ENCODE assay signal across 19 cellular contexts in genomic region chr7:74223711-74224510, GRCh38. TPM values are rescaled to one million over a fixed set of nuclear protein-coding genes. Genes with fewer than 3 reads are reported as not detected.
DNase-seq lines count a peak whose midpoint lies in the region; ATAC-seq and TF ChIP-seq lines count a peak whose summit lies in the region.
"Had no signal": no experiment of that assay in that cellular context is flagged by ENCODE, and none has a peak within 500 bp of the region (broad histone marks: within the 10 kb centered on the region; RNA-seq: fewer than 3 reads in every experiment).

No MANE protein-coding gene starts in this region.

- peaks cover 62% of the 10 kb centered on the region for H3K36me3 Mint-ChIP-seq in stimulated activated memory B cell treated with anti-CD40 and anti-IgM and Interleukin-4, amounts not matched to agents 10 μg/mL and 1 μg/mL and 100 μg/mL, for 72 hours

- H3K4me1 Mint-ChIP-seq in stimulated activated memory B cell treated with anti-CD40 and anti-IgM and Interleukin-4, amounts not matched to agents 10 μg/mL and 1 μg/mL and 100 μg/mL, for 72 hours, result peaks cover 52% of the 10 kb centered on the region

- peak overlapping the region in 1 of 2 donors; percentile 24 for H3K9ac ChIP-seq in colonic mucosa (ENCODE audit: low read depth in 2 of 2, low read length in 2 of 2)

- H3K36me3 ChIP-seq in colonic mucosa, result no peaks in the 10 kb centered on the region

- H3K4me3 ChIP-seq in colonic mucosa, result no peak overlapping the region
- H3K4me3 ChIP-seq: sigmoid colon had no signal

- ATAC-seq in stimulated activated memory B cell treated with anti-CD40 and anti-IgM and Interleukin-4, amounts not matched to agents 10 μg/mL and 1 μg/mL and 100 μg/mL, for 72 hours, result peak; percentile 31
- ATAC-seq in GM18517 (IDR thresholded peaks at IDR 0.05; ENCODE audit: unreplicated experiment) (no peak), GM18520 (IDR thresholded peaks at IDR 0.05; ENCODE audit: unreplicated experiment) (no peak)
- ATAC-seq: Right ventricle myocardium inferior had no signal

- no peaks in the 10 kb centered on the region for H3K27me3 ChIP-seq in colonic mucosa
- H3K27me3 ChIP-seq: sigmoid colon had no signal

- intact Hi-C loops in colonic mucosa (cut with DNase I), result no loop called here

- DNase-seq in SHP77 (lab: John Stamatoyannopoulos, UW) (peak; percentile 30 to 46), SHP77 treated with DMSO at 0.1 percent for 48 hours (lab: John Stamatoyannopoulos, UW) (no peak), NCI-H2196 (lab: John Stamatoyannopoulos, UW; ENCODE audit: unreplicated experiment) (peak; percentile 69), colonic mucosa (peak; percentile 56), HPDE6-E6E7 (ENCODE audit: extremely low spot score) (no peak)
- DNase-seq: activated CD4-positive, alpha-beta T cell treated with anti-CD3 and anti-CD28 coated beads, Interleukin-2, amount 10 ng/mL, durations not matched to agents 7 days and 5 days; activated T-cell treated with anti-CD3 and anti-CD28 coated beads, Interleukin-2, amount 50 U/mL, for 72 hours; central memory CD4-positive, alpha-beta T cell; HFFc6; NCI-H187 treated with DMSO at 0.1 percent for 48 hours; NCI-H82; nucleus accumbens; sigmoid colon; stimulated activated CD4-positive, alpha-beta T cell treated with anti-CD3 and anti-CD28 coated beads, Interleukin-4, amount 100 ng/mL, for 24 hours had no signal

- TF ChIP-seq CTCF in colonic mucosa (IDR thresholded peaks at IDR 0.05), result no peak

- H3K27me3 Mint-ChIP-seq in stimulated activated memory B cell treated with anti-CD40 and anti-IgM and Interleukin-4, amounts not matched to agents 10 μg/mL and 1 μg/mL and 100 μg/mL, for 72 hours, result no peaks in the 10 kb centered on the region
- H3K27me3 Mint-ChIP-seq: activated CD4-positive, alpha-beta T cell treated with anti-CD3 and anti-CD28 coated beads, Interleukin-2, amount 10 ng/mL, durations not matched to agents 7 days and 5 days; type B pancreatic cell had no signal

- H3K4me3 Mint-ChIP-seq in stimulated activated memory B cell treated with anti-CD40 and anti-IgM and Interleukin-4, amounts not matched to agents 10 μg/mL and 1 μg/mL and 100 μg/mL, for 72 hours, result no peak overlapping the region
- H3K4me3 Mint-ChIP-seq: activated CD4-positive, alpha-beta T cell treated with anti-CD3 and anti-CD28 coated beads, Interleukin-2, amount 10 ng/mL, durations not matched to agents 7 days and 5 days; activated T-cell treated with anti-CD3 and anti-CD28 coated beads, Interleukin-2, amount 50 U/mL, for 72 hours; HFFc6; type B pancreatic cell had no signal

- no peaks in the 10 kb centered on the region for H3K9me3 Mint-ChIP-seq in stimulated activated memory B cell treated with anti-CD40 and anti-IgM and Interleukin-4, amounts not matched to agents 10 μg/mL and 1 μg/mL and 100 μg/mL, for 72 hours
- H3K9me3 Mint-ChIP-seq: activated CD4-positive, alpha-beta T cell treated with anti-CD3 and anti-CD28 coated beads, Interleukin-2, amount 10 ng/mL, durations not matched to agents 7 days and 5 days; activated T-cell treated with anti-CD3 and anti-CD28 coated beads, Interleukin-2, amount 50 U/mL, for 72 hours; HFFc6; type B pancreatic cell had no signal

- H3K27ac Mint-ChIP-seq in stimulated activated memory B cell treated with anti-CD40 and anti-IgM and Interleukin-4, amounts not matched to agents 10 μg/mL and 1 μg/mL and 100 μg/mL, for 72 hours, result peak overlapping the region; percentile 25
- H3K27ac Mint-ChIP-seq: HFFc6, type B pancreatic cell had no signal

- H3K9me3 ChIP-seq in colonic mucosa, result no peaks in the 10 kb centered on the region
- H3K9me3 ChIP-seq: sigmoid colon had no signal

- H3K27ac ChIP-seq in colonic mucosa, result no peak overlapping the region
- H3K27ac ChIP-seq: sigmoid colon had no signal

- H3K4me1 ChIP-seq in colonic mucosa, result no peaks in the 10 kb centered on the region
- H3K4me1 ChIP-seq: sigmoid colon had no signal

RNA-seq across cellular contexts. Expression of gene LAT2, which starts 14.1 kb away (rescaled TPM):
- total RNA-seq in colonic mucosa, result 1 to 10 TPM; 3.5 to 4.0 TPM

RNA-seq across cellular contexts. Expression of gene RFC2, which starts 30.3 kb away (rescaled TPM):
- 10 to 100 TPM; 18.5 to 43.8 TPM for total RNA-seq in colonic mucosa

RNA-seq across cellular contexts. Expression of gene EIF4H, which starts 49.8 kb away (rescaled TPM):
- 100 to 1,000 TPM; 297 to 302 TPM for total RNA-seq in colonic mucosa

Comparison
In these comparisons a context has a peak if more than half of its experiments do, and no peak if none do; other contexts are left out.
1. DNase-seq: peak in SHP77 (2 of 2), NCI-H2196 (single experiment) and colonic mucosa (single experiment); none in SHP77 treated with DMSO at 0.1 percent for 48 hours (single experiment) and HPDE6-E6E7 (single experiment).